ENCODE assay signal across 9 cellular contexts in genomic region chr12:123271182-123271491, GRCh38. TPM values are rescaled to one million over a fixed set of nuclear protein-coding genes. Genes with fewer than 3 reads are reported as not detected.
DNase-seq lines count a peak whose midpoint lies in the region; ATAC-seq and TF ChIP-seq lines count a peak whose summit lies in the region.
"Had no signal": no experiment of that assay in that cellular context is flagged by ENCODE, and none has a peak within 500 bp of the region (broad histone marks: within the 10 kb centered on the region; RNA-seq: fewer than 3 reads in every experiment).

No MANE protein-coding gene starts in this region.

- no peak overlapping the region for H3K23ac ChIP-seq in neuronal stem cell (ENCODE audit: low read depth, low read length, poor library complexity)

- peak; percentile 39 for TF ChIP-seq CTCF in BE2C (IDR thresholded peaks at IDR 0.05; ENCODE audit: low read depth, low read length)
- TF ChIP-seq CTCF in Panc1 (IDR thresholded peaks at IDR 0.05) = peak; percentile 91
- peak; percentile 13 for TF ChIP-seq CTCF in foreskin fibroblast (IDR thresholded peaks at IDR 0.05; ENCODE audit: low read depth, low read length)

- no peak overlapping the region for H3K4ac ChIP-seq in neuronal stem cell (ENCODE audit: low read length)

- DNase-seq in BE2C (peak; percentile 85), GM19238 (ENCODE audit: insufficient read length, low spot score) (peak; percentile 86), Panc1 (ENCODE audit: low read depth, low spot score) (no peak), foreskin fibroblast (peak; percentile 55 to 86), neuronal stem cell (ENCODE audit: low spot score) (peak; percentile 68), superior temporal gyrus (ENCODE audit: extremely low spot score) (peak; percentile 63)
- peak; percentile 58 to 60 for DNase-seq in activated T-helper 1 cell treated with anti-CD3 and anti-CD28 coated beads, Interleukin-2, amount 50 U/mL, for 16 hours (ENCODE audit: low read depth in 1 of 2, low spot score in 1 of 2)

- H3K4me3 ChIP-seq in BE2C (ENCODE audit: low read depth, low read length) (peak overlapping the region; percentile 64), Panc1 (ENCODE audit: low read depth in 2 of 2, low read length in 2 of 2) (peak overlapping the region in 1 of 2 experiments; percentile 81; a peak in 3 of 4 replicates), foreskin fibroblast (ENCODE audit: low read depth in 1 of 2, low read length in 2 of 2) (peak overlapping the region; percentile 52 to 73), neuronal stem cell (ENCODE audit: low read length in 2 of 2) (peak overlapping the region; percentile 64 to 83)

- POLR2A ChIA-PET in Panc1 (lab: Charles Lee) = no interaction called here

- H3K18ac ChIP-seq in neuronal stem cell (ENCODE audit: low read length) = peak overlapping the region; percentile 91

- intact Hi-C loops in Panc1 (cut with micrococcal nuclease; ENCODE audit: unreplicated experiment) = no loop called here

- H3K27me3 ChIP-seq in BE2C (no peaks in the 10 kb centered on the region), Panc1 (ENCODE audit: control insufficient read depth, insufficient read depth, low read length) (no peaks in the 10 kb centered on the region), neuronal stem cell (ENCODE audit: control insufficient read depth in 3 of 3, insufficient read depth in 3 of 3, low read depth in 1 of 3, low read length in 3 of 3) (no peaks in the 10 kb centered on the region)

- in situ Hi-C loops in Panc1 (cut with HindIII; ENCODE audit: low pct_unique_long_range_greater_than_20kb, low sequenced_read_pairs) = no loop called here

- CTCF ChIA-PET in Panc1 (lab: Charles Lee) = no interaction called here

- BruUV-seq in Panc1 (replicated peaks; lab: Mats Ljungman, UMichigan) = no TSS peak

- no peaks in the 10 kb centered on the region for H3K9me3 ChIP-seq in BE2C
- no peaks in the 10 kb centered on the region for H3K9me3 ChIP-seq in Panc1 (ENCODE audit: control insufficient read depth, insufficient read depth, low read depth, low read length)
- H3K9me3 ChIP-seq in neuronal stem cell (replicated peaks in 1 of 2; ENCODE audit: control insufficient read depth in 2 of 2, insufficient read depth in 1 of 2, low read depth in 1 of 2, low read length in 2 of 2) = no peaks in the 10 kb centered on the region

- no peak overlapping the region for H2BK15ac ChIP-seq in neuronal stem cell (ENCODE audit: low read length)

- H3K4me1 ChIP-seq in BE2C (peaks cover 16% of the 10 kb centered on the region), Panc1 (ENCODE audit: control insufficient read depth, insufficient read depth, low read length) (peaks cover 14% of the 10 kb centered on the region), neuronal stem cell (ENCODE audit: control insufficient read depth in 2 of 2, insufficient read depth in 1 of 2, low read depth in 1 of 2, low read length in 2 of 2) (peaks cover 14 to 16% of the 10 kb centered on the region in 2 donors)

- H3K79me1 ChIP-seq in neuronal stem cell (ENCODE audit: low read depth, low read length) = peaks cover 29% of the 10 kb centered on the region

- H2BK12ac ChIP-seq in neuronal stem cell (ENCODE audit: low read length) = no peak overlapping the region

- ATAC-seq in HG03460 (IDR thresholded peaks at IDR 0.05; ENCODE audit: unreplicated experiment) (peak; percentile 57), Panc1 (peak; percentile 76)

- H3K4me2 ChIP-seq in neuronal stem cell (ENCODE audit: insufficient read depth, low read length, poor library complexity, severe bottlenecking) = peak overlapping the region; percentile 99

- H2AFZ ChIP-seq in neuronal stem cell (ENCODE audit: low read length) = peak overlapping the region; percentile 56

- no CpG with 5 or more reads among the region's 47 CpGs for WGBS in neuronal stem cell (ENCODE audit: extremely low coverage in 2 of 2, insufficient read length in 2 of 2, insufficient replicate concordance in 1 of 2), 2 donors

- H3K27ac ChIP-seq in Panc1 (ENCODE audit: low read length) = no peak overlapping the region
- peak overlapping the region; percentile 94 for H3K27ac ChIP-seq in neuronal stem cell (replicated peaks; ENCODE audit: low read length)
- H3K27ac ChIP-seq: KMS-11 had no signal

- H4K8ac ChIP-seq in neuronal stem cell (ENCODE audit: low read depth, low read length) = no peak overlapping the region

- H3K14ac ChIP-seq in neuronal stem cell (ENCODE audit: low read length) = peak overlapping the region; percentile 82

- peaks cover 18% of the 10 kb centered on the region for H3K36me3 ChIP-seq in BE2C
- H3K36me3 ChIP-seq in Panc1 (ENCODE audit: control insufficient read depth, insufficient read depth, low read length) = no peaks in the 10 kb centered on the region; the same call in 1 of the 2 replicates
- H3K36me3 ChIP-seq in neuronal stem cell (replicated peaks in 1 of 2; ENCODE audit: control insufficient read depth in 2 of 2, insufficient read depth in 2 of 2, low read length in 2 of 2) = peaks cover 15 to 30% of the 10 kb centered on the region in 2 donors

- H3K9ac ChIP-seq in neuronal stem cell (ENCODE audit: low read depth, low read length, poor library complexity) = no peak overlapping the region
- H3K9ac ChIP-seq: KMS-11 had no signal

- H4K91ac ChIP-seq in neuronal stem cell (ENCODE audit: low read depth, low read length, poor library complexity) = no peak overlapping the region

- no peak overlapping the region for H2BK120ac ChIP-seq in neuronal stem cell (ENCODE audit: low read depth, low read length)

- peak overlapping the region; percentile 96 for H2BK5ac ChIP-seq in neuronal stem cell (ENCODE audit: low read length)

- no peak overlapping the region for H2AK5ac ChIP-seq in neuronal stem cell (ENCODE audit: low read depth, low read length)

RNA-seq across cellular contexts. Expression of gene CDK2AP1, which starts 0.5 kb away (rescaled TPM):
- polyA plus RNA-seq in BE2C (2012; ENCODE audit: insufficient read depth, insufficient read length, low read depth) = 231 TPM
- total RNA-seq in Panc1 (2021; ENCODE audit: unreplicated experiment) = 217 TPM
- 339 TPM for polyA plus RNA-seq in Panc1 (2012; ENCODE audit: insufficient read length)
- polyA plus RNA-seq in neuronal stem cell (2013, experiment 1 of 2) = 231 TPM
- polyA plus RNA-seq in neuronal stem cell (2013, experiment 2 of 2) = 228 TPM

RNA-seq across cellular contexts. Expression of gene MTRFR, which starts 37.9 kb away (rescaled TPM):
- polyA plus RNA-seq in BE2C (2012; ENCODE audit: insufficient read depth, insufficient read length, low read depth) = 35.6 TPM
- 21.5 TPM for total RNA-seq in Panc1 (2021; ENCODE audit: unreplicated experiment)
- 27.1 TPM for polyA plus RNA-seq in Panc1 (2012; ENCODE audit: insufficient read length)
- 23.8 TPM for polyA plus RNA-seq in neuronal stem cell (2013, experiment 1 of 2)
- 23.3 TPM for polyA plus RNA-seq in neuronal stem cell (2013, experiment 2 of 2)

RNA-seq across cellular contexts. Expression of gene MPHOSPH9, which starts 38.2 kb away (rescaled TPM):
- 11.3 TPM for polyA plus RNA-seq in BE2C (2012; ENCODE audit: insufficient read depth, insufficient read length, low read depth)
- 72.3 TPM for total RNA-seq in Panc1 (2021; ENCODE audit: unreplicated experiment)
- polyA plus RNA-seq in Panc1 (2012; ENCODE audit: insufficient read length) = 20.7 TPM
- polyA plus RNA-seq in neuronal stem cell (2013, experiment 1 of 2) = 39.9 TPM
- polyA plus RNA-seq in neuronal stem cell (2013, experiment 2 of 2) = 43.8 TPM

Comparison
In these comparisons a context has a peak if more than half of its experiments do, and no peak if none do; other contexts are left out.
1. CTCF ChIP-seq: peak in every context shown above with its lines; median percentile 91 in Panc1; 39 in BE2C; 13 in foreskin fibroblast.